Comparison of ENCODE assay signal across 31 cellular contexts in genomic region chr1:39828734-39829133, GRCh38. TPM values are rescaled to one million over a fixed set of nuclear protein-coding genes. Genes with fewer than 3 reads are reported as not detected.
"Had no signal": no experiment of that assay in that cellular context is flagged by ENCODE, and none has a peak within 500 bp of the region (broad histone marks: within the 10 kb centered on the region; RNA-seq: fewer than 3 reads in every experiment).

No MANE protein-coding gene starts in this region.

- H3K36me3 ChIP-seq: brain microvascular endothelial cell, colonic mucosa, esophagus squamous epithelium, WERI-Rb-1 had no signal

- ATAC-seq: activated CD4-positive, CD25-positive, alpha-beta regulatory T cell treated with anti-CD3 and anti-CD28 coated beads, Interleukin-2, amount 50 U/mL, for 24 hours; activated CD8-positive, alpha-beta T cell treated with anti-CD3 and anti-CD28 coated beads for 36 hours; activated T-cell treated with anti-CD3 and anti-CD28 coated beads, Interleukin-2, amount 50 U/mL, for 4 hours; activated T-helper 17 cell treated with anti-CD3 and anti-CD28 coated beads, Interleukin-2, amount 50 U/mL, for 72 hours; T-helper 17 cell had no signal

- H3K36me3 Mint-ChIP-seq: activated naive CD8-positive, alpha-beta T cell had no signal

- H3K4me1 Mint-ChIP-seq: activated T-helper 17 cell treated with anti-CD3 and anti-CD28 coated beads, Interleukin-2, amount 50 U/mL, for 72 hours had no signal

- H3K9me3 ChIP-seq: colonic mucosa, esophagus squamous epithelium had no signal

- DNase-seq: activated B cell treated with CpG ODN at 0.5 μM for 24 hours; activated CD4-positive, alpha-beta T cell treated with anti-CD3 and anti-CD28 coated beads for 48 hours; activated CD4-positive, alpha-beta T cell treated with anti-CD3 and anti-CD28 coated beads, Interleukin-2, amount 50 U/mL, for 1 hour; activated CD4-positive, alpha-beta T cell treated with anti-CD3 and anti-CD28 coated beads, Interleukin-2, amount 50 U/mL, for 48 hours; activated CD8-positive, alpha-beta memory T cell treated with anti-CD3 and anti-CD28 coated beads for 24 hours; activated CD8-positive, alpha-beta T cell treated with anti-CD3 and anti-CD28 coated beads for 36 hours; activated effector memory CD4-positive, alpha-beta T cell treated with Interleukin-2 at 50 U/mL for 16 hours; activated gamma-delta T cell treated with Interleukin-2 at 50 U/mL for 16 hours; activated naive CD4-positive, alpha-beta T cell treated with anti-CD3 and anti-CD28 coated beads, Interleukin-2, amount 50 U/mL, for 16 hours; activated naive CD4-positive, alpha-beta T cell treated with Interleukin-2 at 50 U/mL for 16 hours; activated T-cell treated with anti-CD3 and anti-CD28 coated beads, Interleukin-2, amount 50 U/mL, for 4 hours; amniotic stem cell; anterior cingulate cortex; brain microvascular endothelial cell; cerebellar nuclear complex; colonic mucosa; effector CD8-positive, alpha-beta T cell; erythroblast; esophagus squamous epithelium; T-helper 1 cell; T-helper 17 cell; T1000 had no signal

- H3K9me3 Mint-ChIP-seq: activated B cell treated with CpG ODN at 0.5 μM for 24 hours; activated CD8-positive, alpha-beta T cell treated with anti-CD3 and anti-CD28 coated beads for 36 hours; activated T-cell treated with anti-CD3 and anti-CD28 coated beads, Interleukin-2, amount 50 U/mL, for 4 hours; activated T-helper 17 cell treated with anti-CD3 and anti-CD28 coated beads, Interleukin-2, amount 50 U/mL, for 72 hours; T-helper 2 cell treated with Interferon-gamma antibody and Interleukin-4, amounts not matched to agents 5 μg/mL and 100 μg/mL, for 36 hours had no signal

- H3K27me3 ChIP-seq: brain microvascular endothelial cell, colonic mucosa, esophagus squamous epithelium had no signal

- H3K27ac ChIP-seq: brain microvascular endothelial cell, colonic mucosa, WERI-Rb-1 had no signal

- H3K4me1 ChIP-seq: colonic mucosa had no signal

- H3K4me3 ChIP-seq: colonic mucosa, esophagus squamous epithelium had no signal

- H3K27ac Mint-ChIP-seq: activated B cell treated with CpG ODN at 0.5 μM for 24 hours; activated CD8-positive, alpha-beta T cell treated with anti-CD3 and anti-CD28 coated beads for 36 hours; activated naive CD8-positive, alpha-beta T cell; activated T-helper 17 cell treated with anti-CD3 and anti-CD28 coated beads, Interleukin-2, amount 50 U/mL, for 72 hours; T-helper 17 cell; T-helper 2 cell treated with Interferon-gamma antibody and Interleukin-4, amounts not matched to agents 5 μg/mL and 100 μg/mL, for 36 hours had no signal

- H3K4me3 Mint-ChIP-seq: activated B cell treated with CpG ODN at 0.5 μM for 24 hours; activated CD8-positive, alpha-beta T cell treated with anti-CD3 and anti-CD28 coated beads for 36 hours; activated naive CD8-positive, alpha-beta T cell; activated T-cell treated with anti-CD3 and anti-CD28 coated beads, Interleukin-2, amount 50 U/mL, for 4 hours; activated T-helper 17 cell treated with anti-CD3 and anti-CD28 coated beads, Interleukin-2, amount 50 U/mL, for 72 hours; T-helper 17 cell; T-helper 2 cell treated with Interferon-gamma antibody and Interleukin-4, amounts not matched to agents 5 μg/mL and 100 μg/mL, for 36 hours had no signal

- FAIRE-seq: astrocyte, endometrium, frontal cortex had no signal

RNA-seq across cellular contexts. Expression of gene BMP8B, which starts 40.1 kb away (rescaled TPM):
- total RNA-seq: fibroblast of lung had no signal
